In the genomic region with DNA sequence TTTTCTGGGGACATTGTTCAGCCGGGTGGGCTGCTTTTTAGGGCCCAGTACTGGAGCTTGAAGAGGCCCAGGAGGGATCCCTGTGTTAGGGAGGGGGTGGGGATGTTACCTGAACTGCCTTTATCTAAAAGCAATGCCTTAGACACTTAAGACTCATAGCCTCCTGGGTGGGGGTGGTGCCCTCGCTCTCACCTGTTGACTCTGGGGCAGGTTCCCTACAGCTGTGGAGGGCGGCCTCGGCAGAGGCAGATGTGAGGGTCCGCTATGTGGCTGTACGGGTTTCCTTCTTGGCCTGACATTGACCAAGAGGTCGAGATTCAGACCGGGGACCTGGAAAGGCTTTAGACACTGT, we compare ENCODE assay signal across 18 cellular contexts. TPM values are rescaled to one million over a fixed set of nuclear protein-coding genes. Genes with fewer than 3 reads are reported as not detected.
DNase-seq lines count a peak whose midpoint lies in the region; ATAC-seq and TF ChIP-seq lines count a peak whose summit lies in the region.
"Had no signal": no experiment of that assay in that cellular context is flagged by ENCODE, and none has a peak within 500 bp of the region (broad histone marks: within the 10 kb centered on the region; RNA-seq: fewer than 3 reads in every experiment).

No MANE protein-coding gene starts in this region.

- H3K36me3 Mint-ChIP-seq in endodermal cell (ENCODE audit: low read depth), result peaks cover 25% of the 10 kb centered on the region

- H3K18ac ChIP-seq in mesendoderm (ENCODE audit: low read length), result no peak overlapping the region

- peaks cover 55% of the 10 kb centered on the region for H3K4me1 Mint-ChIP-seq in endodermal cell

- no peak overlapping the region for H2AK5ac ChIP-seq in mesendoderm (ENCODE audit: low read length)

- no peak overlapping the region for H2BK5ac ChIP-seq in mesendoderm (ENCODE audit: low read length)

- DNase-seq in endodermal cell, result no peak
- DNase-seq in mesendoderm, result no peak
- no peak for DNase-seq in upper lobe of left lung
- no peak for DNase-seq in SKM-1 treated with dmso at 0.1 percent for 144 hours (lab: John Stamatoyannopoulos, UW; ENCODE audit: unreplicated experiment)
- DNase-seq in LoVo (ENCODE audit: low spot score), result no peak
- DNase-seq: activated CD4-positive, alpha-beta T cell treated with anti-CD3 and anti-CD28 coated beads, Interleukin-2, amount 50 U/mL, for 48 hours; C1 segment of cervical spinal cord; DND-41; hypothalamus; KBM-7; NCI-H1930; NCI-H774; SHP77 treated with DMSO at 0.1 percent for 48 hours; T1000 had no signal

- peaks cover 22% of the 10 kb centered on the region for H3K79me1 ChIP-seq in mesendoderm (ENCODE audit: low read length)

- TF ChIP-seq EP300 in upper lobe of left lung (IDR thresholded peaks at IDR 0.05), result no peak

- H4K20me1 ChIP-seq in KMS-11 (ENCODE audit: insufficient read depth), result no peaks in the 10 kb centered on the region

- peak overlapping the region; percentile 86 for H3K4me2 ChIP-seq in KMS-11
- peak overlapping the region; percentile 11 for H3K4me2 ChIP-seq in mesendoderm (ENCODE audit: low read length)

- H3K79me2 ChIP-seq in KMS-11 (ENCODE audit: insufficient read depth, low read depth) (peaks cover 26% of the 10 kb centered on the region), mesendoderm (ENCODE audit: control insufficient read depth, insufficient read depth, low read length) (peaks cover 53% of the 10 kb centered on the region)

- H3K27ac ChIP-seq in KMS-11 (no peak overlapping the region), endodermal cell (ENCODE audit: low read depth, low read length) (no peak overlapping the region), mesendoderm (ENCODE audit: low read depth, low read length) (no peak overlapping the region), upper lobe of left lung (peak overlapping the region; percentile 32 to 75 (median 60))
- H3K27ac ChIP-seq: thyroid gland had no signal

- H3K56ac ChIP-seq in mesendoderm (ENCODE audit: low read length), result peak overlapping the region; percentile 67

- no peaks in the 10 kb centered on the region for H3K9me3 ChIP-seq in endodermal cell (ENCODE audit: control insufficient read depth, low read length)
- H3K9me3 ChIP-seq in upper lobe of left lung, result no peaks in the 10 kb centered on the region
- H3K9me3 ChIP-seq: thyroid gland had no signal

- 81 to 90% methylated on average over 7 to 8 of the region's 8 CpGs for WGBS in endodermal cell (ENCODE audit: insufficient coverage in 1 of 2, insufficient read length in 1 of 2), 2 experiments
- no CpG with 5 or more reads among the region's 8 CpGs for WGBS in mesendoderm (ENCODE audit: extremely low coverage, insufficient coverage, low lambda C conversion rate)
- WGBS in upper lobe of left lung, 2 donors, result 38 to 65% methylated on average over 5 to 8 of the region's 8 CpGs

- no peak overlapping the region for H3K23ac ChIP-seq in mesendoderm (ENCODE audit: low read length)

- no peak overlapping the region for H4K5ac ChIP-seq in mesendoderm (ENCODE audit: low read length)

- peak overlapping the region; percentile 93 for H3K4me3 Mint-ChIP-seq in endodermal cell

- H3K36me3 ChIP-seq in KMS-11 (ENCODE audit: insufficient read depth), result no peaks in the 10 kb centered on the region
- H3K36me3 ChIP-seq in endodermal cell (ENCODE audit: control insufficient read depth, insufficient read depth, low read length), result peaks cover 9% of the 10 kb centered on the region
- peaks cover 7% of the 10 kb centered on the region for H3K36me3 ChIP-seq in mesendoderm (ENCODE audit: control insufficient read depth, insufficient read depth, low read length)
- H3K36me3 ChIP-seq in upper lobe of left lung, result no peaks in the 10 kb centered on the region
- H3K36me3 ChIP-seq: thyroid gland had no signal

- no peak overlapping the region for H3K9ac ChIP-seq in KMS-11
- no peak overlapping the region for H3K9ac ChIP-seq in endodermal cell (ENCODE audit: extremely low read depth, low read length, poor library complexity, severe bottlenecking)
- peak overlapping the region; percentile 53 for H3K9ac ChIP-seq in mesendoderm (ENCODE audit: low read length)

- H3K9me3 Mint-ChIP-seq in endodermal cell, result no peaks in the 10 kb centered on the region

- no peak overlapping the region for H2BK15ac ChIP-seq in mesendoderm (replicated peaks; ENCODE audit: low read depth)

- no peak overlapping the region for H3K4ac ChIP-seq in mesendoderm (ENCODE audit: low read depth, low read length)

- TF ChIP-seq CTCF in KMS-11 (conservative IDR thresholded peaks at IDR 0.05; ENCODE audit: low read depth, low read length), result no peak
- no peak for TF ChIP-seq CTCF in endodermal cell (conservative IDR thresholded peaks at IDR 0.05)
- TF ChIP-seq CTCF in upper lobe of left lung (IDR thresholded peaks at IDR 0.05), result no peak

- ATAC-seq in upper lobe of left lung (ENCODE audit: low FRiP score in 2 of 2), result no peak
- ATAC-seq in GM21529 (IDR thresholded peaks at IDR 0.05; ENCODE audit: unreplicated experiment), result no peak

- H3K4me1 ChIP-seq in KMS-11 (ENCODE audit: low read depth, poor library complexity, severe bottlenecking), result peaks cover 77% of the 10 kb centered on the region
- peaks cover 44% of the 10 kb centered on the region for H3K4me1 ChIP-seq in endodermal cell (ENCODE audit: control insufficient read depth, insufficient read depth, low read length)
- H3K4me1 ChIP-seq in mesendoderm (ENCODE audit: control insufficient read depth, low read depth, low read length), result peaks cover 23% of the 10 kb centered on the region
- H3K4me1 ChIP-seq in upper lobe of left lung, result peaks cover 13 to 25% (median 20%) of the 10 kb centered on the region in 4 donors

- no peak overlapping the region for H2BK120ac ChIP-seq in mesendoderm (ENCODE audit: low read depth, low read length)

- H3K27me3 ChIP-seq in KMS-11 (ENCODE audit: insufficient read depth, low read depth) (no peaks in the 10 kb centered on the region), endodermal cell (ENCODE audit: control insufficient read depth, insufficient read depth, low read length, poor library complexity, severe bottlenecking) (no peaks in the 10 kb centered on the region), mesendoderm (ENCODE audit: insufficient read depth, low read length, poor library complexity) (no peaks in the 10 kb centered on the region), upper lobe of left lung (peaks cover 0 to 3% (median 0%) of the 10 kb centered on the region in 4 donors)
- H3K27me3 ChIP-seq: thyroid gland had no signal

- no peak for TF ChIP-seq POLR2A in upper lobe of left lung (IDR thresholded peaks at IDR 0.05)

- no peak overlapping the region for H3K4me3 ChIP-seq in KMS-11 (IDR thresholded peaks at IDR 0.05; ENCODE audit: insufficient read depth, low read depth, low read length)
- peak overlapping the region; percentile 65 for H3K4me3 ChIP-seq in endodermal cell (ENCODE audit: low read length)
- no peak overlapping the region for H3K4me3 ChIP-seq in mesendoderm (ENCODE audit: low read length)
- peak overlapping the region in 3 of 4 donors; percentile 30 to 44 (median 40) for H3K4me3 ChIP-seq in upper lobe of left lung
- H3K4me3 ChIP-seq: thyroid gland had no signal

- no peaks in the 10 kb centered on the region for H3K27me3 Mint-ChIP-seq in endodermal cell (ENCODE audit: insufficient read depth)

- H2AFZ ChIP-seq in KMS-11 (ENCODE audit: low read depth), result no peak overlapping the region

- no peak overlapping the region for H4K8ac ChIP-seq in mesendoderm (ENCODE audit: low read depth, low read length)

- H3K27ac Mint-ChIP-seq in endodermal cell, result peak overlapping the region; percentile 90

RNA-seq across cellular contexts. Expression of a gene that starts 0.7 kb away (rescaled TPM):
- 10 to 100 TPM; 59.5 to 61.5 TPM for total RNA-seq in endodermal cell
- 27.8 TPM for polyA plus RNA-seq in endodermal cell (2013, experiment 1 of 2)
- 26.1 TPM for polyA plus RNA-seq in endodermal cell (2013, experiment 2 of 2)
- polyA plus RNA-seq in mesendoderm (2013, experiment 1 of 2), result 34.9 TPM
- 36.1 TPM for polyA plus RNA-seq in mesendoderm (2013, experiment 2 of 2)
- 10 to 100 TPM in 5 of 6 donors, 1 to 10 TPM in 1; 8.9 to 21.0 (median 16.3) TPM for total RNA-seq in upper lobe of left lung
- total RNA-seq: fibroblast of lung had no signal

RNA-seq across cellular contexts. Expression of a gene that starts 22.6 kb away (rescaled TPM):
- total RNA-seq in endodermal cell (not detected), upper lobe of left lung (under 1 TPM in 3 of 6 donors, not detected in 3; 0.49 to 0.74 (median 0.54) TPM)
- polyA plus RNA-seq in endodermal cell (2013, experiment 1 of 2), result not detected
- not detected for polyA plus RNA-seq in endodermal cell (2013, experiment 2 of 2)
- not detected for polyA plus RNA-seq in mesendoderm (2013, experiment 1 of 2)
- not detected for polyA plus RNA-seq in mesendoderm (2013, experiment 2 of 2)
- total RNA-seq: fibroblast of lung had no signal
- polyA plus RNA-seq: fibroblast of lung had no signal

Comparison
In these comparisons a context has a peak if more than half of its experiments do, and no peak if none do; other contexts are left out.
1. H3K27ac ChIP-seq: peak in upper lobe of left lung (4 of 4); none in KMS-11 (single experiment), endodermal cell (single experiment) and mesendoderm (single experiment).
2. H3K4me3 ChIP-seq: peak in endodermal cell (single experiment) and upper lobe of left lung (3 of 4); none in KMS-11 (single experiment) and mesendoderm (single experiment).